14 cellular contexts compared by ENCODE assay signal in genomic region chr12:55736076-55736475, GRCh38.
"Had no signal": no experiment of that assay in that cellular context is flagged by ENCODE, and none has a peak within 500 bp of the region (broad histone marks: within the 10 kb centered on the region; RNA-seq: fewer than 3 reads in every experiment).

No MANE protein-coding gene starts in this region.

- H3K36me3 Mint-ChIP-seq: stimulated activated memory B cell treated with anti-CD40 and anti-IgM and Interleukin-4, amounts not matched to agents 10 μg/mL and 1 μg/mL and 100 μg/mL, for 72 hours had no signal

- H3K9me3 Mint-ChIP-seq: nephron progenitor cell; stimulated activated memory B cell treated with anti-CD40 and anti-IgM and Interleukin-4, amounts not matched to agents 10 μg/mL and 1 μg/mL and 100 μg/mL, for 72 hours had no signal

- H3K27ac Mint-ChIP-seq: nephron progenitor cell; stimulated activated memory B cell treated with anti-CD40 and anti-IgM and Interleukin-4, amounts not matched to agents 10 μg/mL and 1 μg/mL and 100 μg/mL, for 72 hours had no signal

- H3K9me3 ChIP-seq: pancreas, thyroid gland, uterus had no signal

- H3K36me3 ChIP-seq: pancreas, thyroid gland, uterus, WERI-Rb-1 had no signal

- FAIRE-seq: pancreas had no signal

- H3K4me3 Mint-ChIP-seq: stimulated activated memory B cell treated with anti-CD40 and anti-IgM and Interleukin-4, amounts not matched to agents 10 μg/mL and 1 μg/mL and 100 μg/mL, for 72 hours; T-helper 17 cell had no signal

- H3K27me3 Mint-ChIP-seq: stimulated activated memory B cell treated with anti-CD40 and anti-IgM and Interleukin-4, amounts not matched to agents 10 μg/mL and 1 μg/mL and 100 μg/mL, for 72 hours; T-helper 17 cell had no signal

- H3K27ac ChIP-seq: foreskin keratinocyte, pancreas, thyroid gland, uterus had no signal

- H3K4me1 ChIP-seq: foreskin keratinocyte had no signal

- DNase-seq: activated CD4-positive, alpha-beta T cell treated with anti-CD3 and anti-CD28 coated beads, Interleukin-2, amount 50 U/mL, for 1 hour; activated CD8-positive, alpha-beta memory T cell treated with anti-CD3 and anti-CD28 coated beads for 24 hours; activated naive CD4-positive, alpha-beta T cell treated with Interleukin-2 at 50 U/mL for 16 hours; cerebellar nuclear complex; effector memory CD4-positive, alpha-beta T cell; foreskin keratinocyte; kidney glomerular epithelial cell; nephron progenitor cell; T-helper 17 cell; thyroid gland; uterus; WERI-Rb-1 had no signal

- H3K27me3 ChIP-seq: foreskin keratinocyte, pancreas, thyroid gland, uterus had no signal

- ATAC-seq: stimulated activated memory B cell treated with anti-CD40 and anti-IgM and Interleukin-4, amounts not matched to agents 10 μg/mL and 1 μg/mL and 100 μg/mL, for 72 hours; T-helper 17 cell had no signal

- H3K4me3 ChIP-seq: pancreas, thyroid gland, uterus had no signal
